ENCODE assay signal across 8 cellular contexts in the genomic region with DNA sequence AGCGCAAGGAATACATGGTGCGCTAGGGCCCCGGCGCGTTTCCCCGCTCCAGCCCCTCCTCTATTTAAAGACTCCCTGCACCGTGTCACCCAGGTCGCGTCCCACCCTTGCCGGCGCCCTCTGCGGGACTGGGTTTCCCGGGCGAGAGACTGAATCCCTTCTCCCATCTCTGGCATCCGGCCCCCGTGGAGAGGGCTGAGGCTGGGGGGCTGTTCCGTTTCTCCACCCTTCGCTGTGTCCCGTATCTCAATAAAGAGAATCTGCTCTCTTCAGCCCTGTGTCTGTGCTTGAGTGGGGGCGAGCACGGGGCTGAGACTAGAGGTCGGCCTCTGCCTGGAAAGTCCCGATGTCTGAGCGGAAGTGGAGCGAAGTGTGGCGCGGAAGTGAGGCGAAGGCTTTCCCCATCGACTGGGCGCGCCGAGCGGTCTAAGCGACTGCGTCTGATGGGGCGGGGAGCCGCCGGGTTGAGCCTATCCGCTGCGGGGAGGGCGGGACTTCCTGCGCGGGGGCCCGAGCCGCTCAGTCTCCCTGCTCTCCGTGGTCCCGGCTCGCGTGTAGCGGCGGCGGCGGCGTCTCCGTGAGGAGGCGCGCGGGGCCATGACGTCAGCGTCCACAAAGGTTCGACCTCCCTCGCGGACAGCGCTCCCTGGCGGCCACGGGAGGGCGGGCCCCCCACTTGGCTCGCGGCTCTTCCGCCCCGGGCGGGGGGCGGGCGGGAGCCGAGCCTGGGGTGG. TPM values are rescaled to one million over a fixed set of nuclear protein-coding genes. Genes with fewer than 3 reads are reported as not detected.
A peak's percentile ranks its signal among the peaks of the same experiment; 100 is the strongest.
DNase-seq lines count a peak whose midpoint lies in the region; ATAC-seq, FAIRE-seq and TF ChIP-seq lines count a peak whose summit lies in the region.

No MANE protein-coding gene starts in this region.

- peak; percentile 80 for ATAC-seq in HG02840 (IDR thresholded peaks at IDR 0.05; ENCODE audit: low FRiP score, unreplicated experiment)
- peak; percentile 89 to 91 (median 90) for ATAC-seq in psoas muscle

- H3K36me3 ChIP-seq in left ventricle myocardium inferior, result peaks cover 5% of the 10 kb centered on the region
- peaks cover 0 to 20% of the 10 kb centered on the region in 2 donors for H3K36me3 ChIP-seq in psoas muscle (ENCODE audit: insufficient read depth in 1 of 2, low read depth in 1 of 2)

- H3K27me3 ChIP-seq in left ventricle myocardium inferior (ENCODE audit: low read depth) (no peaks in the 10 kb centered on the region), psoas muscle (ENCODE audit: insufficient read depth in 3 of 3, low read length in 2 of 3) (no peaks in the 10 kb centered on the region)

- in situ Hi-C loops in GM13976 (cut with MboI; ENCODE audit: low sequenced_read_pairs, unreplicated experiment), result loop anchor here (25.0 kb wide), 1 partner anchor 352 kb away; a partner anchor contains a TSS

- peak; percentile 9 for FAIRE-seq in urothelium cell line (lab: Jason Lieb, UNC)

- 0% methylated on average over 45 to 75 of the region's 75 CpGs for WGBS in psoas muscle, 3 donors

- H3K27ac ChIP-seq in left ventricle myocardium inferior (replicated peaks) (peak overlapping the region; percentile 99), psoas muscle (peak overlapping the region; percentile 98)

- DNase-seq in GM13976 (ENCODE audit: low spot score), result peak; percentile 93
- DNase-seq in NCI-H1417 treated with DMSO at 0.1 percent for 48 hours (lab: John Stamatoyannopoulos, UW), result peak; percentile 35
- DNase-seq in T follicular helper cell (ENCODE audit: low read depth), result peak; percentile 97
- peak; percentile 94 for DNase-seq in amniotic epithelial cell (ENCODE audit: low read depth)
- DNase-seq in left ventricle myocardium inferior, result peak; percentile 98
- DNase-seq in psoas muscle, result peak; percentile 99
- DNase-seq in urothelium cell line (ENCODE audit: low spot score), result peak; percentile 90

- H3K9me3 ChIP-seq in left ventricle myocardium inferior (replicated peaks) (no peaks in the 10 kb centered on the region), psoas muscle (no peaks in the 10 kb centered on the region)

- peaks cover 94% of the 10 kb centered on the region for H3K4me1 ChIP-seq in left ventricle myocardium inferior
- H3K4me1 ChIP-seq in psoas muscle, result peaks cover 35% of the 10 kb centered on the region

- peak overlapping the region; percentile 83 for H3K4me3 ChIP-seq in left ventricle myocardium inferior
- peak overlapping the region; percentile 82 for H3K4me3 ChIP-seq in psoas muscle

- intact Hi-C loops in left ventricle myocardium inferior (cut with micrococcal nuclease), result no loop called here
- intact Hi-C loops in psoas muscle (cut with DNase I), result loop anchor here in 1 of 2 donors (5.0 kb wide), 1 partner anchor 362 kb away; a partner anchor contains a TSS

- peak; percentile 93 for TF ChIP-seq CTCF in GM13976 (IDR thresholded peaks at IDR 0.05; ENCODE audit: borderline replicate concordance, control extremely low read depth, extremely low read depth, insufficient read depth, missing control alignments)
- peak; percentile 86 for TF ChIP-seq CTCF in left ventricle myocardium inferior (IDR thresholded peaks at IDR 0.05; ENCODE audit: borderline replicate concordance)
- TF ChIP-seq CTCF in psoas muscle (IDR thresholded peaks at IDR 0.05), result peak; percentile 73

RNA-seq across cellular contexts. Expression of a gene that starts 2.0 kb away (rescaled TPM):
- 174 TPM for total RNA-seq in left ventricle myocardium inferior
- 100 to 1,000 TPM; 113 to 148 (median 139) TPM for total RNA-seq in psoas muscle
- polyA plus RNA-seq in psoas muscle, result 100 to 1,000 TPM; 233 to 321 (median 236) TPM

RNA-seq across cellular contexts. Expression of a gene that starts 8.4 kb away (rescaled TPM):
- total RNA-seq in left ventricle myocardium inferior, result 13.7 TPM
- total RNA-seq in psoas muscle, result 10 to 100 TPM in 2 of 4 donors, 1 to 10 TPM in 2; 6.1 to 11.9 (median 10.1) TPM
- polyA plus RNA-seq in psoas muscle, result 1 to 10 TPM; 2.0 to 4.4 (median 4.3) TPM

RNA-seq across cellular contexts. Expression of a gene that starts 18.6 kb away (rescaled TPM):
- not detected for total RNA-seq in left ventricle myocardium inferior
- total RNA-seq in psoas muscle, result not detected
- under 1 TPM in 1 of 3 donors, not detected in 2; 0.03 TPM for polyA plus RNA-seq in psoas muscle

RNA-seq across cellular contexts. Expression of a gene that starts 21.4 kb away (rescaled TPM):
- total RNA-seq in left ventricle myocardium inferior (1.4 TPM), psoas muscle (1 to 10 TPM in 1 of 4 donors, under 1 TPM in 3; 0.57 to 1.5 (median 0.72) TPM)
- under 1 TPM; 0.17 to 0.40 (median 0.40) TPM for polyA plus RNA-seq in psoas muscle

RNA-seq across cellular contexts. Expression of a gene that starts 29.5 kb away (rescaled TPM):
- total RNA-seq in left ventricle myocardium inferior (0.38 TPM), psoas muscle (under 1 TPM in 2 of 4 donors, not detected in 2; 0.36 to 0.42 TPM)
- 1 to 10 TPM in 1 of 3 donors, under 1 TPM in 2; 0.34 to 1.2 (median 0.77) TPM for polyA plus RNA-seq in psoas muscle

Comparison
In these comparisons a context has a peak if more than half of its experiments do, and no peak if none do; other contexts are left out.
1. Peak in every context shown above with its lines: DNase-seq, ATAC-seq, H3K4me3 ChIP-seq and H3K27ac ChIP-seq.
2. DNase-seq: peak in every context shown above with its lines; median percentile 99 in psoas muscle; 98 in left ventricle myocardium inferior; 97 in T follicular helper cell; 94 in amniotic epithelial cell; 93 in GM13976; 90 in urothelium cell line; 35 in NCI-H1417 treated with DMSO at 0.1 percent for 48 hours.